Comparison of ENCODE assay signal across 20 cellular contexts in the genomic region with DNA sequence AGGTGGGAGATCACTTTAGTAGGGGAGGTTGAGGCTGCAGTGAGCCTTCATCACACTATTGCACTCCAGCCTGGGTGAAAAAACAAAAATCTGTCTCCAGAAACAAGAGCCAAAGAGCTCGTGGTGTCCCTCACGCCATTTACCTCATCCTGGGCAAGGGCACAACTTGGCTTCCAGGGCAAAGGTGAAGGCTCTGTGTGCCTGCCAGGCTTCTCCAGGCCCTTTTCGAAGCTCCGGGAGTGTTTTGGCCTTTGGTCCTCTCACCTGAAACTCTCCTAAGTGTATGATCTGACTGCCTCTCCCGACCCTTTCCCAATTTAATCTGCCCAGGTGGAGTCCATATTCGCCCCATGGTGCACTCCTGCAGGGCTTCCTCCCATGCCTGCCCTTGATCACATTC. TPM values are rescaled to one million over a fixed set of nuclear protein-coding genes. Genes with fewer than 3 reads are reported as not detected.
A peak's percentile ranks its signal among the peaks of the same experiment; 100 is the strongest.
DNase-seq lines count a peak whose midpoint lies in the region; ATAC-seq and TF ChIP-seq lines count a peak whose summit lies in the region.
"Had no signal": no experiment of that assay in that cellular context is flagged by ENCODE, and none has a peak within 500 bp of the region (broad histone marks: within the 10 kb centered on the region; RNA-seq: fewer than 3 reads in every experiment).

No MANE protein-coding gene starts in this region.

- no peaks in the 10 kb centered on the region for H3K9me3 ChIP-seq in right lobe of liver
- H3K9me3 ChIP-seq: Peyer's patch had no signal

- peaks cover 23 to 28% of the 10 kb centered on the region in 2 donors for H3K4me1 Mint-ChIP-seq in natural killer cell
- H3K4me1 Mint-ChIP-seq in natural killer cell treated with Interleukin-12 subunit alpha and Interleukin-12 subunit beta and Interleukin-15 and Interleukin-18, amount 100 ng/mL, for 72 hours (ENCODE audit: low read depth in 2 of 2) = peaks cover 18 to 20% of the 10 kb centered on the region in 2 donors
- H3K4me1 Mint-ChIP-seq in activated T-helper 1 cell treated with anti-CD3 and anti-CD28 coated beads, Interleukin-12 subunit alpha, Interleukin-12 subunit beta, Interleukin-2, Interleukin-4 antibody, amounts not matched to agents 30 ng/mL and 10 ng/mL and 1 ng/mL, durations not matched to agents 14 hours and 24 hours and 36 hours (ENCODE audit: low read depth) = peaks cover 29% of the 10 kb centered on the region
- H3K4me1 Mint-ChIP-seq in stimulated activated effector memory CD8-positive, alpha-beta T cell treated with anti-CD3 and anti-CD28 coated beads, Interleukin-12 subunit alpha, Interleukin-12 subunit beta, amount 100 ng/mL, for 72 hours = peaks cover 28% of the 10 kb centered on the region

- peaks cover 32 to 38% of the 10 kb centered on the region in 2 donors for H3K27me3 Mint-ChIP-seq in natural killer cell (ENCODE audit: low read depth in 2 of 2)
- H3K27me3 Mint-ChIP-seq in natural killer cell treated with Interleukin-12 subunit alpha and Interleukin-12 subunit beta and Interleukin-15 and Interleukin-18, amount 100 ng/mL, for 72 hours = peaks cover 23 to 30% of the 10 kb centered on the region in 2 donors
- peaks cover 27% of the 10 kb centered on the region for H3K27me3 Mint-ChIP-seq in activated T-helper 1 cell treated with anti-CD3 and anti-CD28 coated beads, Interleukin-12 subunit alpha, Interleukin-12 subunit beta, Interleukin-2, Interleukin-4 antibody, amounts not matched to agents 30 ng/mL and 10 ng/mL and 1 ng/mL, durations not matched to agents 14 hours and 24 hours and 36 hours (ENCODE audit: insufficient read depth)

- no peak overlapping the region for H3K4me3 ChIP-seq in right lobe of liver

- no peaks in the 10 kb centered on the region for H3K9me3 Mint-ChIP-seq in natural killer cell
- no peaks in the 10 kb centered on the region for H3K9me3 Mint-ChIP-seq in natural killer cell treated with Interleukin-12 subunit alpha and Interleukin-12 subunit beta and Interleukin-15 and Interleukin-18, amount 100 ng/mL, for 72 hours
- peaks cover 8% of the 10 kb centered on the region for H3K9me3 Mint-ChIP-seq in activated T-helper 1 cell treated with anti-CD3 and anti-CD28 coated beads, Interleukin-12 subunit alpha, Interleukin-12 subunit beta, Interleukin-2, Interleukin-4 antibody, amounts not matched to agents 30 ng/mL and 10 ng/mL and 1 ng/mL, durations not matched to agents 14 hours and 24 hours and 36 hours
- no peaks in the 10 kb centered on the region for H3K9me3 Mint-ChIP-seq in stimulated activated effector memory CD8-positive, alpha-beta T cell treated with anti-CD3 and anti-CD28 coated beads, Interleukin-12 subunit alpha, Interleukin-12 subunit beta, amount 100 ng/mL, for 72 hours

- TF ChIP-seq CTCF in natural killer cell (IDR thresholded peaks at IDR 0.05) (no peak), right lobe of liver (IDR thresholded peaks at IDR 0.05) (no peak), GM13977 (IDR thresholded peaks at IDR 0.05; ENCODE audit: extremely low read depth, insufficient read depth, missing control alignments) (no peak)

- intact Hi-C loops in natural killer cell (cut with micrococcal nuclease) = no loop called here
- intact Hi-C loops in activated T-helper 1 cell treated with anti-CD3 and anti-CD28 coated beads, Interleukin-12 subunit alpha, Interleukin-12 subunit beta, Interleukin-2, Interleukin-4 antibody, amounts not matched to agents 30 ng/mL and 10 ng/mL and 1 ng/mL, durations not matched to agents 14 hours and 24 hours and 36 hours (cut with micrococcal nuclease) = no loop called here
- intact Hi-C loops in right lobe of liver (cut with DNase I) = no loop called here

- in situ Hi-C loops in GM13977 (cut with MboI; ENCODE audit: low pct_unique_long_range_greater_than_20kb, low sequenced_read_pairs, unreplicated experiment) = no loop called here

- no peak overlapping the region for H3K27ac Mint-ChIP-seq in natural killer cell
- H3K27ac Mint-ChIP-seq in natural killer cell treated with Interleukin-12 subunit alpha and Interleukin-12 subunit beta and Interleukin-15 and Interleukin-18, amount 100 ng/mL, for 72 hours = no peak overlapping the region
- no peak overlapping the region for H3K27ac Mint-ChIP-seq in activated T-helper 1 cell treated with anti-CD3 and anti-CD28 coated beads, Interleukin-12 subunit alpha, Interleukin-12 subunit beta, Interleukin-2, Interleukin-4 antibody, amounts not matched to agents 30 ng/mL and 10 ng/mL and 1 ng/mL, durations not matched to agents 14 hours and 24 hours and 36 hours
- no peak overlapping the region for H3K27ac Mint-ChIP-seq in stimulated activated effector memory CD8-positive, alpha-beta T cell treated with anti-CD3 and anti-CD28 coated beads, Interleukin-12 subunit alpha, Interleukin-12 subunit beta, amount 100 ng/mL, for 72 hours

- no peaks in the 10 kb centered on the region for H3K36me3 ChIP-seq in right lobe of liver
- H3K36me3 ChIP-seq: Peyer's patch had no signal

- DNase-seq in natural killer cell (no peak), right lobe of liver (peak in 2 of 3 donors; percentile 78), NCI-H226 (no peak), GM13977 (ENCODE audit: low spot score) (no peak)
- no peak for DNase-seq in natural killer cell treated with Interleukin-12 subunit alpha and Interleukin-12 subunit beta and Interleukin-15 and Interleukin-18, amount 100 ng/mL, for 72 hours (ENCODE audit: low spot score)
- DNase-seq in activated T-helper 1 cell treated with anti-CD3 and anti-CD28 coated beads, Interleukin-12 subunit alpha, Interleukin-12 subunit beta, Interleukin-2, Interleukin-4 antibody, amounts not matched to agents 30 ng/mL and 10 ng/mL and 1 ng/mL, durations not matched to agents 14 hours and 24 hours and 36 hours (ENCODE audit: low spot score) = no peak
- DNase-seq in stimulated activated effector memory CD8-positive, alpha-beta T cell treated with anti-CD3 and anti-CD28 coated beads, Interleukin-12 subunit alpha, Interleukin-12 subunit beta, amount 100 ng/mL, for 72 hours (ENCODE audit: low spot score in 2 of 2) = no peak
- DNase-seq: ACHN, DMS153, EL, HCEC 1CT, NCI-H187 treated with DMSO at 0.1 percent for 48 hours, NCI-H2171, NCI-H774, Peyer's patch, SHP77 had no signal

- H3K4me3 Mint-ChIP-seq in natural killer cell = peak overlapping the region; percentile 40
- no peak overlapping the region for H3K4me3 Mint-ChIP-seq in natural killer cell treated with Interleukin-12 subunit alpha and Interleukin-12 subunit beta and Interleukin-15 and Interleukin-18, amount 100 ng/mL, for 72 hours
- peak overlapping the region; percentile 40 for H3K4me3 Mint-ChIP-seq in activated T-helper 1 cell treated with anti-CD3 and anti-CD28 coated beads, Interleukin-12 subunit alpha, Interleukin-12 subunit beta, Interleukin-2, Interleukin-4 antibody, amounts not matched to agents 30 ng/mL and 10 ng/mL and 1 ng/mL, durations not matched to agents 14 hours and 24 hours and 36 hours
- H3K4me3 Mint-ChIP-seq in stimulated activated effector memory CD8-positive, alpha-beta T cell treated with anti-CD3 and anti-CD28 coated beads, Interleukin-12 subunit alpha, Interleukin-12 subunit beta, amount 100 ng/mL, for 72 hours = peak overlapping the region; percentile 10

- WGBS in right lobe of liver (ENCODE audit: insufficient coverage, low coverage, low lambda C conversion rate, missing lambda C conversion rate) = 56% methylated on average over 4 of the region's 6 CpGs

- H3K4me1 ChIP-seq in right lobe of liver = peaks cover 0 to 23% (median 11%) of the 10 kb centered on the region in 4 donors

- ATAC-seq in natural killer cell = no peak
- ATAC-seq in natural killer cell treated with Interleukin-12 subunit alpha and Interleukin-12 subunit beta and Interleukin-15 and Interleukin-18, amount 100 ng/mL, for 72 hours = no peak
- ATAC-seq in right lobe of liver = peak; percentile 56 to 69 (median 58)
- ATAC-seq in stimulated activated effector memory CD8-positive, alpha-beta T cell treated with anti-CD3 and anti-CD28 coated beads, Interleukin-12 subunit alpha, Interleukin-12 subunit beta, amount 100 ng/mL, for 72 hours = no peak
- no peak for ATAC-seq in GM21367 (IDR thresholded peaks at IDR 0.05; ENCODE audit: unreplicated experiment)

- H3K27ac ChIP-seq in right lobe of liver = peak overlapping the region; percentile 54 to 83 (median 77)

- no peaks in the 10 kb centered on the region for H3K27me3 ChIP-seq in right lobe of liver
- H3K27me3 ChIP-seq: Peyer's patch had no signal

- no peak for TF ChIP-seq POLR2A in right lobe of liver (IDR thresholded peaks at IDR 0.05)

- H3K36me3 Mint-ChIP-seq in natural killer cell = peaks cover 7% of the 10 kb centered on the region
- peaks cover 10% of the 10 kb centered on the region for H3K36me3 Mint-ChIP-seq in natural killer cell treated with Interleukin-12 subunit alpha and Interleukin-12 subunit beta and Interleukin-15 and Interleukin-18, amount 100 ng/mL, for 72 hours
- H3K36me3 Mint-ChIP-seq in activated T-helper 1 cell treated with anti-CD3 and anti-CD28 coated beads, Interleukin-12 subunit alpha, Interleukin-12 subunit beta, Interleukin-2, Interleukin-4 antibody, amounts not matched to agents 30 ng/mL and 10 ng/mL and 1 ng/mL, durations not matched to agents 14 hours and 24 hours and 36 hours (ENCODE audit: low read depth) = no peaks in the 10 kb centered on the region
- peaks cover 5% of the 10 kb centered on the region for H3K36me3 Mint-ChIP-seq in stimulated activated effector memory CD8-positive, alpha-beta T cell treated with anti-CD3 and anti-CD28 coated beads, Interleukin-12 subunit alpha, Interleukin-12 subunit beta, amount 100 ng/mL, for 72 hours

RNA-seq across cellular contexts. Expression of a gene that starts 11.6 kb away (rescaled TPM):
- under 1 TPM; 0.19 to 0.95 (median 0.27) TPM for total RNA-seq in natural killer cell
- 1 to 10 TPM in 1 of 2 donors, not detected in 1; 1.6 TPM for total RNA-seq in natural killer cell treated with Interleukin-12 subunit alpha and Interleukin-12 subunit beta and Interleukin-15 and Interleukin-18, amount 100 ng/mL, for 72 hours
- 5.6 and 7.3 TPM in 2 replicates for total RNA-seq in activated T-helper 1 cell treated with anti-CD3 and anti-CD28 coated beads, Interleukin-12 subunit alpha, Interleukin-12 subunit beta, Interleukin-2, Interleukin-4 antibody, amounts not matched to agents 30 ng/mL and 10 ng/mL and 1 ng/mL, durations not matched to agents 14 hours and 24 hours and 36 hours
- total RNA-seq in right lobe of liver = 10 to 100 TPM; 19.1 to 82.4 (median 35.9) TPM

RNA-seq across cellular contexts. Expression of a gene that starts 14.2 kb away (rescaled TPM):
- total RNA-seq in natural killer cell = 10 to 100 TPM; 26.9 to 33.6 (median 33.1) TPM
- 10 to 100 TPM; 27.7 to 36.7 TPM for total RNA-seq in natural killer cell treated with Interleukin-12 subunit alpha and Interleukin-12 subunit beta and Interleukin-15 and Interleukin-18, amount 100 ng/mL, for 72 hours
- total RNA-seq in activated T-helper 1 cell treated with anti-CD3 and anti-CD28 coated beads, Interleukin-12 subunit alpha, Interleukin-12 subunit beta, Interleukin-2, Interleukin-4 antibody, amounts not matched to agents 30 ng/mL and 10 ng/mL and 1 ng/mL, durations not matched to agents 14 hours and 24 hours and 36 hours = 34.3 and 36.6 TPM in 2 replicates
- 100 to 1,000 TPM; 226 to 357 (median 263) TPM for total RNA-seq in right lobe of liver

RNA-seq across cellular contexts. Expression of a gene that starts 15.3 kb away (rescaled TPM):
- total RNA-seq in natural killer cell (10 to 100 TPM; 57.2 to 62.8 (median 60.0) TPM), right lobe of liver (100 to 1,000 TPM in 2 of 6 experiments, 10 to 100 TPM in 4; 40.6 to 111 (median 47.4) TPM)
- total RNA-seq in natural killer cell treated with Interleukin-12 subunit alpha and Interleukin-12 subunit beta and Interleukin-15 and Interleukin-18, amount 100 ng/mL, for 72 hours = 100 to 1,000 TPM; 147 to 153 TPM
- total RNA-seq in activated T-helper 1 cell treated with anti-CD3 and anti-CD28 coated beads, Interleukin-12 subunit alpha, Interleukin-12 subunit beta, Interleukin-2, Interleukin-4 antibody, amounts not matched to agents 30 ng/mL and 10 ng/mL and 1 ng/mL, durations not matched to agents 14 hours and 24 hours and 36 hours = 162 and 164 TPM in 2 replicates

RNA-seq across cellular contexts. Expression of a gene that starts 24.1 kb away (rescaled TPM):
- 1 to 10 TPM; 1.8 to 4.5 (median 2.8) TPM for total RNA-seq in natural killer cell
- total RNA-seq in natural killer cell treated with Interleukin-12 subunit alpha and Interleukin-12 subunit beta and Interleukin-15 and Interleukin-18, amount 100 ng/mL, for 72 hours = 10 to 100 TPM in 1 of 2 donors, 1 to 10 TPM in 1; 2.3 to 12.8 TPM
- 0.83 and 0.93 TPM in 2 replicates for total RNA-seq in activated T-helper 1 cell treated with anti-CD3 and anti-CD28 coated beads, Interleukin-12 subunit alpha, Interleukin-12 subunit beta, Interleukin-2, Interleukin-4 antibody, amounts not matched to agents 30 ng/mL and 10 ng/mL and 1 ng/mL, durations not matched to agents 14 hours and 24 hours and 36 hours
- 1 to 10 TPM in 3 of 6 experiments, under 1 TPM in 2, not detected in 1; 0.51 to 7.7 (median 3.0) TPM for total RNA-seq in right lobe of liver

RNA-seq across cellular contexts. Expression of a gene that starts 30.8 kb away (rescaled TPM):
- total RNA-seq in natural killer cell = not detected
- total RNA-seq in natural killer cell treated with Interleukin-12 subunit alpha and Interleukin-12 subunit beta and Interleukin-15 and Interleukin-18, amount 100 ng/mL, for 72 hours = not detected
- not detected in 2 replicates for total RNA-seq in activated T-helper 1 cell treated with anti-CD3 and anti-CD28 coated beads, Interleukin-12 subunit alpha, Interleukin-12 subunit beta, Interleukin-2, Interleukin-4 antibody, amounts not matched to agents 30 ng/mL and 10 ng/mL and 1 ng/mL, durations not matched to agents 14 hours and 24 hours and 36 hours
- under 1 TPM in 4 of 6 experiments, not detected in 2; 0.07 to 0.47 (median 0.22) TPM for total RNA-seq in right lobe of liver
- total RNA-seq: HT-29, LHCN-M2, NCI-H460 had no signal

Comparison
In these comparisons a context has a peak if more than half of its experiments do, and no peak if none do; other contexts are left out.
1. ATAC-seq: peak in right lobe of liver (4 of 4); none in natural killer cell (0 of 3), natural killer cell treated with Interleukin-12 subunit alpha and Interleukin-12 subunit beta and Interleukin-15 and Interleukin-18, amount 100 ng/mL, for 72 hours (0 of 2), stimulated activated effector memory CD8-positive, alpha-beta T cell treated with anti-CD3 and anti-CD28 coated beads, Interleukin-12 subunit alpha, Interleukin-12 subunit beta, amount 100 ng/mL, for 72 hours (single experiment) and GM21367 (single experiment).
2. DNase-seq: peak in right lobe of liver (2 of 3); none in natural killer cell (single experiment), natural killer cell treated with Interleukin-12 subunit alpha and Interleukin-12 subunit beta and Interleukin-15 and Interleukin-18, amount 100 ng/mL, for 72 hours (single experiment), activated T-helper 1 cell treated with anti-CD3 and anti-CD28 coated beads, Interleukin-12 subunit alpha, Interleukin-12 subunit beta, Interleukin-2, Interleukin-4 antibody, amounts not matched to agents 30 ng/mL and 10 ng/mL and 1 ng/mL, durations not matched to agents 14 hours and 24 hours and 36 hours (single experiment), stimulated activated effector memory CD8-positive, alpha-beta T cell treated with anti-CD3 and anti-CD28 coated beads, Interleukin-12 subunit alpha, Interleukin-12 subunit beta, amount 100 ng/mL, for 72 hours (0 of 2), NCI-H226 (single experiment) and GM13977 (single experiment).